24 cellular contexts compared by ENCODE assay signal in genomic region chr17:65633988-65634387, GRCh38.
DNase-seq lines count a peak whose midpoint lies in the region; ATAC-seq, FAIRE-seq and TF ChIP-seq lines count a peak whose summit lies in the region.
"Had no signal": no experiment of that assay in that cellular context is flagged by ENCODE, and none has a peak within 500 bp of the region (broad histone marks: within the 10 kb centered on the region; RNA-seq: fewer than 3 reads in every experiment).

No MANE protein-coding gene starts in this region.

- H3K4me3 ChIP-seq in prostate gland, result no peak overlapping the region
- H3K4me3 ChIP-seq in Peyer's patch, result no peak overlapping the region
- H3K4me3 ChIP-seq in ascending aorta, result no peak overlapping the region
- H3K4me3 ChIP-seq: coronary artery, HAP-1, heart right ventricle, spleen, vagina had no signal

- H3K27ac ChIP-seq in prostate gland (no peak overlapping the region), Peyer's patch (no peak overlapping the region), ascending aorta (no peak overlapping the region)
- H3K27ac ChIP-seq: coronary artery, heart right ventricle, parathyroid adenoma, RWPE1, spleen, vagina had no signal

- H3K4me1 ChIP-seq in prostate gland (replicated peaks) (peaks cover 2% of the 10 kb centered on the region), Peyer's patch (peaks cover 0 to 18% (median 0%) of the 10 kb centered on the region in 4 donors), ascending aorta (no peaks in the 10 kb centered on the region)
- H3K4me1 ChIP-seq: HAP-1, spleen had no signal

- DNase-seq in HT-29 (ENCODE audit: low spot score) (peak; percentile 73), NCI-H69 (lab: John Stamatoyannopoulos, UW) (peak; percentile 69), prostate gland (ENCODE audit: low spot score) (peak; percentile 37), Peyer's patch (no peak), ascending aorta (ENCODE audit: low spot score in 2 of 2) (no peak), omental fat pad (ENCODE audit: low spot score) (no peak), H54 (ENCODE audit: insufficient read length, low spot score) (no peak)
- DNase-seq: activated gamma-delta T cell; erythroblast; heart right ventricle; NCI-H1417 treated with DMSO at 0.1 percent for 48 hours; NCI-H526 treated with DMSO at 0.1 percent for 48 hours; spleen; stimulated activated naive CD4-positive, alpha-beta T cell treated with Interleukin-2 at 50 U/mL for 16 hours; T-helper 1 cell had no signal

- H3K9me3 ChIP-seq in prostate gland (no peaks in the 10 kb centered on the region), Peyer's patch (no peaks in the 10 kb centered on the region), ascending aorta (no peaks in the 10 kb centered on the region)
- H3K9me3 ChIP-seq: HAP-1, heart right ventricle, spleen, vagina had no signal

- H3K27me3 ChIP-seq in prostate gland (replicated peaks; ENCODE audit: insufficient read depth) (no peaks in the 10 kb centered on the region), Peyer's patch (no peaks in the 10 kb centered on the region), ascending aorta (no peaks in the 10 kb centered on the region)
- H3K27me3 ChIP-seq: heart right ventricle, spleen, vagina had no signal

- ATAC-seq in esophagus mucosa (peak; percentile 15), omental fat pad (ENCODE audit: low FRiP score) (no peak)
- ATAC-seq: activated CD4-positive, CD25-positive, alpha-beta regulatory T cell treated with anti-CD3 and anti-CD28 coated beads, Interleukin-2, amount 50 U/mL, for 24 hours; heart right ventricle had no signal

- intact Hi-C loops in prostate gland (cut with DNase I), result no loop called here
- intact Hi-C loops in ascending aorta (cut with DNase I), result no loop called here

- no peak for TF ChIP-seq POLR2A in prostate gland (IDR thresholded peaks at IDR 0.05)
- no peak for TF ChIP-seq POLR2A in Peyer's patch (IDR thresholded peaks at IDR 0.05)
- TF ChIP-seq POLR2A in H54 (IDR thresholded peaks at IDR 0.05; ENCODE audit: low read depth, low read length), result no peak

- no peak for FAIRE-seq in H54 (lab: Jason Lieb, UNC)
- FAIRE-seq: astrocyte, islet of Langerhans had no signal

- H3K36me3 ChIP-seq in prostate gland, result no peaks in the 10 kb centered on the region
- no peaks in the 10 kb centered on the region for H3K36me3 ChIP-seq in Peyer's patch
- H3K36me3 ChIP-seq in ascending aorta, result no peaks in the 10 kb centered on the region
- H3K36me3 ChIP-seq: HAP-1, spleen, vagina had no signal

- TF ChIP-seq CTCF in prostate gland (IDR thresholded peaks at IDR 0.05) (no peak), Peyer's patch (IDR thresholded peaks at IDR 0.05) (no peak), ascending aorta (IDR thresholded peaks at IDR 0.05) (no peak), omental fat pad (IDR thresholded peaks at IDR 0.05) (no peak)

Comparison
In these comparisons a context has a peak if more than half of its experiments do, and no peak if none do; other contexts are left out.
1. DNase-seq: peak in HT-29 (single experiment), NCI-H69 (single experiment) and prostate gland (single experiment); none in Peyer's patch (0 of 3), ascending aorta (0 of 2), omental fat pad (single experiment) and H54 (single experiment).